1 cellular context compared by ENCODE assay signal in genomic region chr3:150603090-150603887, GRCh38.
TF ChIP-seq lines count a peak whose summit lies in the region.

Gene SELENOT, plus strand, starts transcription at chr3:150603321. Its CDS starts 42 bp downstream, at chr3:150603363.

TF ChIP-seq in K562, 482 proteins besides CTCF, POLR2A, EP300 and RAD21 (continued from another document and continues in another):
- TF ChIP-seq POLR2AphosphoS5 (IDR thresholded peaks at IDR 0.05; ENCODE audit: control insufficient read depth, insufficient read depth, low read depth, low read length) (peak; percentile 90; the same call in 1 of the 2 replicates), PHF8 (IDR thresholded peaks at IDR 0.05; ENCODE audit: borderline replicate concordance, low read length) (peak; percentile 100), KLF13 (tag; IDR thresholded peaks at IDR 0.05; ENCODE audit: borderline replicate concordance, low read depth) (no peak), ZNF12 (CRISPR knock-in tag; IDR thresholded peaks at IDR 0.05) (peak; percentile 81), PTTG1 (tag; IDR thresholded peaks at IDR 0.05; ENCODE audit: low read depth) (no peak), KAT7 (CRISPR knock-in tag; IDR thresholded peaks at IDR 0.05; ENCODE audit: borderline replicate concordance) (peak; percentile 89; the same call in 1 of the 2 replicates), RAD51 (IDR thresholded peaks at IDR 0.05; ENCODE audit: borderline replicate concordance, low read depth) (no peak), ZNF583 (CRISPR knock-in tag; IDR thresholded peaks at IDR 0.05) (no peak), SAFB (IDR thresholded peaks at IDR 0.05; ENCODE audit: borderline replicate concordance, low read depth, low read length) (no peak), CHD2 (IDR thresholded peaks at IDR 0.05; ENCODE audit: low read depth, low read length) (no peak; the same call in 1 of the 2 replicates), CBFA2T3 (IDR thresholded peaks at IDR 0.05) (no peak), GTF2E2 (tag; IDR thresholded peaks at IDR 0.05) (0 out of 2 replicates have a peak, but pooled peaks have one; percentile 14), EZH2 (IDR thresholded peaks at IDR 0.05; ENCODE audit: borderline replicate concordance, low read depth, low read length) (no peak), ZFPM2 (CRISPR knock-in tag; IDR thresholded peaks at IDR 0.05) (no peak), ZBED1 (IDR thresholded peaks at IDR 0.05) (no peak), ZNF140 (CRISPR knock-in tag; IDR thresholded peaks at IDR 0.05) (no peak), ATF1 (CRISPR knock-in tag; IDR thresholded peaks at IDR 0.05) (no peak), ATF1 (tag; IDR thresholded peaks at IDR 0.05) (peak; percentile 71), ZNF24 (IDR thresholded peaks at IDR 0.05) (no peak; the same call in 1 of the 2 replicates), JUNB (CRISPR knock-in tag; conservative IDR thresholded peaks at IDR 0.05) (no peak), ZNF77 (CRISPR knock-in tag; IDR thresholded peaks at IDR 0.05) (no peak), ZNF586 (CRISPR knock-in tag; conservative IDR thresholded peaks at IDR 0.05) (no peak), MAFK (IDR thresholded peaks at IDR 0.05; ENCODE audit: low read length) (no peak), ELF4 (CRISPR knock-in tag; IDR thresholded peaks at IDR 0.05) (no peak), BRD9 (IDR thresholded peaks at IDR 0.05; ENCODE audit: low read depth, partially characterized antibody) (no peak), SIRT6 (IDR thresholded peaks at IDR 0.05; ENCODE audit: low read depth, low read length) (no peak), ZNF280A (IDR thresholded peaks at IDR 0.05; ENCODE audit: low read depth, partially characterized antibody) (no peak), EHMT2 (IDR thresholded peaks at IDR 0.05) (no peak; the same call in 1 of the 2 replicates), TFAM (CRISPR knock-in tag; conservative IDR thresholded peaks at IDR 0.05) (no peak), SRSF9 (IDR thresholded peaks at IDR 0.05; ENCODE audit: borderline replicate concordance, low read depth, low read length) (no peak), SMARCC2 (IDR thresholded peaks at IDR 0.05; ENCODE audit: low read depth) (no peak), IFI16 (CRISPR knock-in tag; IDR thresholded peaks at IDR 0.05) (no peak), MIER1 (IDR thresholded peaks at IDR 0.05; ENCODE audit: low read depth) (no peak), REST (CRISPR knock-in tag; IDR thresholded peaks at IDR 0.05; ENCODE audit: low read depth) (no peak), ELK1 (CRISPR knock-in tag; IDR thresholded peaks at IDR 0.05) (no peak), THRAP3 (IDR thresholded peaks at IDR 0.05; ENCODE audit: borderline replicate concordance) (no peak), DEAF1 (CRISPR knock-in tag; IDR thresholded peaks at IDR 0.05) (no peak), HEY1 (CRISPR knock-in tag; IDR thresholded peaks at IDR 0.05; ENCODE audit: borderline replicate concordance) (no peak), ZNF124 (CRISPR knock-in tag; IDR thresholded peaks at IDR 0.05) (no peak), LEF1 (IDR thresholded peaks at IDR 0.05) (no peak), HOXB6 (CRISPR knock-in tag; IDR thresholded peaks at IDR 0.05; ENCODE audit: borderline replicate concordance) (no peak), FOXP4 (CRISPR knock-in tag; IDR thresholded peaks at IDR 0.05; ENCODE audit: borderline replicate concordance) (no peak), POLR2H (tag; IDR thresholded peaks at IDR 0.05; ENCODE audit: low read depth) (peak; percentile 93), BMI1 (IDR thresholded peaks at IDR 0.05; ENCODE audit: low read length) (no peak), ZNF324 (CRISPR knock-in tag; IDR thresholded peaks at IDR 0.05) (no peak), PHF20 (IDR thresholded peaks at IDR 0.05; ENCODE audit: partially characterized antibody) (no peak), MTA2 (IDR thresholded peaks at IDR 0.05; ENCODE audit: low read depth) (no peak), SMARCA4 (IDR thresholded peaks at IDR 0.05) (no peak; the same call in 1 of the 2 replicates), FOXA3 (CRISPR knock-in tag; conservative IDR thresholded peaks at IDR 0.05 in 1 of 2, IDR thresholded peaks at IDR 0.05 in 1 of 2) (no peak; a peak in 1 of 4 replicates), EGR1 (conservative IDR thresholded peaks at IDR 0.05) (peak; percentile 54), ZFP30 (CRISPR knock-in tag; IDR thresholded peaks at IDR 0.05; ENCODE audit: borderline replicate concordance) (no peak), MTF1 (CRISPR knock-in tag; IDR thresholded peaks at IDR 0.05; ENCODE audit: borderline replicate concordance) (no peak), ID3 (CRISPR knock-in tag; IDR thresholded peaks at IDR 0.05) (no peak), ID3 (tag; IDR thresholded peaks at IDR 0.05) (peak; percentile 63; the same call in 1 of the 2 replicates), FOXK1 (CRISPR knock-in tag; IDR thresholded peaks at IDR 0.05; ENCODE audit: borderline replicate concordance) (no peak; the same call in 1 of the 2 replicates)
- TF ChIP-seq, protein P1, sequence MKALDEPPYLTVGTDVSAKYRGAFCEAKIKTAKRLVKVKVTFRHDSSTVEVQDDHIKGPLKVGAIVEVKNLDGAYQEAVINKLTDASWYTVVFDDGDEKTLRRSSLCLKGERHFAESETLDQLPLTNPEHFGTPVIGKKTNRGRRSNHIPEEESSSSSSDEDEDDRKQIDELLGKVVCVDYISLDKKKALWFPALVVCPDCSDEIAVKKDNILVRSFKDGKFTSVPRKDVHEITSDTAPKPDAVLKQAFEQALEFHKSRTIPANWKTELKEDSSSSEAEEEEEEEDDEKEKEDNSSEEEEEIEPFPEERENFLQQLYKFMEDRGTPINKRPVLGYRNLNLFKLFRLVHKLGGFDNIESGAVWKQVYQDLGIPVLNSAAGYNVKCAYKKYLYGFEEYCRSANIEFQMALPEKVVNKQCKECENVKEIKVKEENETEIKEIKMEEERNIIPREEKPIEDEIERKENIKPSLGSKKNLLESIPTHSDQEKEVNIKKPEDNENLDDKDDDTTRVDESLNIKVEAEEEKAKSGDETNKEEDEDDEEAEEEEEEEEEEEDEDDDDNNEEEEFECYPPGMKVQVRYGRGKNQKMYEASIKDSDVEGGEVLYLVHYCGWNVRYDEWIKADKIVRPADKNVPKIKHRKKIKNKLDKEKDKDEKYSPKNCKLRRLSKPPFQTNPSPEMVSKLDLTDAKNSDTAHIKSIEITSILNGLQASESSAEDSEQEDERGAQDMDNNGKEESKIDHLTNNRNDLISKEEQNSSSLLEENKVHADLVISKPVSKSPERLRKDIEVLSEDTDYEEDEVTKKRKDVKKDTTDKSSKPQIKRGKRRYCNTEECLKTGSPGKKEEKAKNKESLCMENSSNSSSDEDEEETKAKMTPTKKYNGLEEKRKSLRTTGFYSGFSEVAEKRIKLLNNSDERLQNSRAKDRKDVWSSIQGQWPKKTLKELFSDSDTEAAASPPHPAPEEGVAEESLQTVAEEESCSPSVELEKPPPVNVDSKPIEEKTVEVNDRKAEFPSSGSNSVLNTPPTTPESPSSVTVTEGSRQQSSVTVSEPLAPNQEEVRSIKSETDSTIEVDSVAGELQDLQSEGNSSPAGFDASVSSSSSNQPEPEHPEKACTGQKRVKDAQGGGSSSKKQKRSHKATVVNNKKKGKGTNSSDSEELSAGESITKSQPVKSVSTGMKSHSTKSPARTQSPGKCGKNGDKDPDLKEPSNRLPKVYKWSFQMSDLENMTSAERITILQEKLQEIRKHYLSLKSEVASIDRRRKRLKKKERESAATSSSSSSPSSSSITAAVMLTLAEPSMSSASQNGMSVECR (CRISPR knock-in tag; IDR thresholded peaks at IDR 0.05): peak; percentile 83
- TF ChIP-seq, protein P2, sequence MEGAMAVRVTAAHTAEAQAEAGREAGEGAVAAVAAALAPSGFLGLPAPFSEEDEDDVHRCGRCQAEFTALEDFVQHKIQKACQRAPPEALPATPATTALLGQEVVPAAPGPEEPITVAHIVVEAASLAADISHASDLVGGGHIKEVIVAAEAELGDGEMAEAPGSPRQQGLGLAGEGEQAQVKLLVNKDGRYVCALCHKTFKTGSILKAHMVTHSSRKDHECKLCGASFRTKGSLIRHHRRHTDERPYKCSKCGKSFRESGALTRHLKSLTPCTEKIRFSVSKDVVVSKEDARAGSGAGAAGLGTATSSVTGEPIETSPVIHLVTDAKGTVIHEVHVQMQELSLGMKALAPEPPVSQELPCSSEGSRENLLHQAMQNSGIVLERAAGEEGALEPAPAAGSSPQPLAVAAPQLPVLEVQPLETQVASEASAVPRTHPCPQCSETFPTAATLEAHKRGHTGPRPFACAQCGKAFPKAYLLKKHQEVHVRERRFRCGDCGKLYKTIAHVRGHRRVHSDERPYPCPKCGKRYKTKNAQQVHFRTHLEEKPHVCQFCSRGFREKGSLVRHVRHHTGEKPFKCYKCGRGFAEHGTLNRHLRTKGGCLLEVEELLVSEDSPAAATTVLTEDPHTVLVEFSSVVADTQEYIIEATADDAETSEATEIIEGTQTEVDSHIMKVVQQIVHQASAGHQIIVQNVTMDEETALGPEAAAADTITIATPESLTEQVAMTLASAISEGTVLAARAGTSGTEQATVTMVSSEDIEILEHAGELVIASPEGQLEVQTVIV (CRISPR knock-in tag; IDR thresholded peaks at IDR 0.05; ENCODE audit: borderline replicate concordance): no peak
